ENCODE assay signal across 10 cellular contexts in the genomic region with DNA sequence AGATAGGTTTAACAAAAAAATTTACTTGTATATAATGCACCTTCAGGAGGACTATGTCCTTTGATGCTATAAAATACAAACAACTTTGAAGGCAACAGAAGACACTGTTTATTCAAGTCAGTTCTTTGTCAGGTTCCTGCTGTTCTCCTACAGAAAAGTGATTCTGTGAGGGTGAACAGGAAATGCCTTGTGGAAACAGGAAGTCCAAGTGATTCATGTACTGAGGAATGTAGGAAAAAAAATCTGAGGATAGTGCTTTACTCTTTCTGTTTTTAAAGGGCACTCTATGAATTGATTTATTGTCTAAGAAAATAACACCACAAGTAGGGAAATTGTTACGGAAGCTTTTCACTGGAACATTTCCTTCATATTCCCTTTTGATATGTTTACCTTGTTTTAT.
DNase-seq lines count a peak whose midpoint lies in the region; ATAC-seq, FAIRE-seq and TF ChIP-seq lines count a peak whose summit lies in the region.
"Had no signal": no experiment of that assay in that cellular context is flagged by ENCODE, and none has a peak within 500 bp of the region (broad histone marks: within the 10 kb centered on the region; RNA-seq: fewer than 3 reads in every experiment).

No MANE protein-coding gene starts in this region.

- H3K4me1 Mint-ChIP-seq in CD4-positive, alpha-beta T cell (ENCODE audit: low read depth): no peaks in the 10 kb centered on the region
- H3K4me1 Mint-ChIP-seq in activated CD4-positive, alpha-beta T cell treated with anti-CD3 and anti-CD28 coated beads for 36 hours: no peaks in the 10 kb centered on the region

- CTCF ChIA-PET in IMR-90 (lab: Yijun Ruan, JAX): no interaction called here
- CTCF ChIA-PET in CD4-positive, alpha-beta T cell (lab: Charles Lee): no interaction called here
- CTCF ChIA-PET in activated CD4-positive, alpha-beta T cell treated with anti-CD3 and anti-CD28 coated beads for 36 hours (lab: Charles Lee): interaction anchor here (1.3 kb wide), 1 partner anchor 315 kb away, joined by 3 read pairs; no protein-coding TSS in a partner anchor

- no peaks in the 10 kb centered on the region for H3K27me3 Mint-ChIP-seq in CD4-positive, alpha-beta T cell
- H3K27me3 Mint-ChIP-seq in activated CD4-positive, alpha-beta T cell treated with anti-CD3 and anti-CD28 coated beads for 36 hours: peaks cover 3% of the 10 kb centered on the region

- WGBS in IMR-90 (ENCODE audit: extremely low coverage in 2 of 2, insufficient read length in 1 of 2), 2 experiments: no CpG with 5 or more reads among the region's 1 CpG

- peak overlapping the region; percentile 26; the same call in 1 of the 2 replicates for H2BK120ac ChIP-seq in IMR-90 (ENCODE audit: low read depth, low read length)

- peak; percentile 79 for ATAC-seq in IMR-90 (ENCODE audit: low read depth)
- ATAC-seq in GM18505 (IDR thresholded peaks at IDR 0.05; ENCODE audit: unreplicated experiment): no peak
- ATAC-seq in CD4-positive, alpha-beta T cell (ENCODE audit: poor library complexity): no peak
- no peak for ATAC-seq in activated CD4-positive, alpha-beta T cell treated with anti-CD3 and anti-CD28 coated beads for 36 hours

- H3K9me1 ChIP-seq in IMR-90 (ENCODE audit: insufficient read depth, low read length): no peaks in the 10 kb centered on the region

- dilution Hi-C loops in IMR-90 (cut with HindIII; ENCODE audit: low sequenced_read_pairs, unreplicated experiment): no loop called here

- BruUV-seq in IMR-90 (replicated peaks; lab: Mats Ljungman, UMichigan): no TSS peak

- no peak overlapping the region for H3K23ac ChIP-seq in IMR-90 (ENCODE audit: low read depth, low read length)

- H2BK20ac ChIP-seq in IMR-90 (ENCODE audit: low read depth, low read length): no peak overlapping the region

- H4K91ac ChIP-seq in IMR-90 (ENCODE audit: insufficient read depth, low read depth, low read length): no peak overlapping the region

- no peak for TF ChIP-seq RAD21 in IMR-90 (IDR thresholded peaks at IDR 0.05; ENCODE audit: low read length)

- no peak overlapping the region for H3K4me3 Mint-ChIP-seq in CD4-positive, alpha-beta T cell
- H3K4me3 Mint-ChIP-seq in activated CD4-positive, alpha-beta T cell treated with anti-CD3 and anti-CD28 coated beads for 36 hours: no peak overlapping the region

- peak overlapping the region in 1 of 2 experiments; percentile 17; a peak in 1 of 4 replicates for H4K8ac ChIP-seq in IMR-90 (ENCODE audit: low read depth in 2 of 2, low read length in 2 of 2)

- no peak overlapping the region for H3K27ac Mint-ChIP-seq in CD4-positive, alpha-beta T cell
- H3K27ac Mint-ChIP-seq in activated CD4-positive, alpha-beta T cell treated with anti-CD3 and anti-CD28 coated beads for 36 hours: no peak overlapping the region

- H2AK5ac ChIP-seq in IMR-90 (ENCODE audit: low read depth, low read length): no peak overlapping the region

- in situ Hi-C loops in IMR-90 (cut with MboI; ENCODE audit: low sequenced_read_pairs) (loop anchor here (10.0 kb wide), 1 partner anchor 313 kb away; no protein-coding TSS in a partner anchor), GM13976 (cut with MboI; ENCODE audit: low sequenced_read_pairs, unreplicated experiment) (no loop called here)

- no peak overlapping the region for H3K9ac ChIP-seq in IMR-90 (ENCODE audit: low read depth, low read length)

- H3K27me3 ChIP-seq in IMR-90 (ENCODE audit: control insufficient read depth, insufficient read depth, low read length): no peaks in the 10 kb centered on the region
- H3K27me3 ChIP-seq in bronchial epithelial cell (ENCODE audit: control insufficient read depth, insufficient read depth, low read length): no peaks in the 10 kb centered on the region
- no peaks in the 10 kb centered on the region for H3K27me3 ChIP-seq in CD4-positive, alpha-beta T cell (ENCODE audit: control insufficient read depth, insufficient read depth, low read length)

- no peaks in the 10 kb centered on the region for H3K9me3 ChIP-seq in IMR-90 (ENCODE audit: control insufficient read depth, insufficient read depth, low read length)
- H3K9me3 ChIP-seq in CD4-positive, alpha-beta T cell (ENCODE audit: control insufficient read depth, low read length): no peaks in the 10 kb centered on the region

- H3K4me1 ChIP-seq in IMR-90 (ENCODE audit: control insufficient read depth, insufficient read depth, low read length): no peaks in the 10 kb centered on the region

- H3K9me3 Mint-ChIP-seq in CD4-positive, alpha-beta T cell: no peaks in the 10 kb centered on the region
- no peaks in the 10 kb centered on the region for H3K9me3 Mint-ChIP-seq in activated CD4-positive, alpha-beta T cell treated with anti-CD3 and anti-CD28 coated beads for 36 hours (ENCODE audit: low read depth)

- H2BK5ac ChIP-seq in IMR-90 (ENCODE audit: low read depth, low read length, poor library complexity, severe bottlenecking): peak overlapping the region; percentile 79

- H3K4me3 ChIP-seq in AG09309 (ENCODE audit: control insufficient read depth, low read depth, low read length): no peak overlapping the region
- H3K4me3 ChIP-seq in IMR-90 (ENCODE audit: insufficient read depth, low read depth, low read length): no peak overlapping the region
- H3K4me3 ChIP-seq in bronchial epithelial cell (ENCODE audit: low read depth, low read length): no peak overlapping the region

- H3K36me3 Mint-ChIP-seq in CD4-positive, alpha-beta T cell (ENCODE audit: low read depth): no peaks in the 10 kb centered on the region
- H3K36me3 Mint-ChIP-seq in activated CD4-positive, alpha-beta T cell treated with anti-CD3 and anti-CD28 coated beads for 36 hours (ENCODE audit: low read depth): no peaks in the 10 kb centered on the region

- TF ChIP-seq CTCF in AG09309 (IDR thresholded peaks at IDR 0.05; ENCODE audit: control insufficient read depth, insufficient read depth, low read depth, low read length, missing control alignments) (no peak), IMR-90 (conservative IDR thresholded peaks at IDR 0.05; ENCODE audit: low read depth, low read length) (no peak), bronchial epithelial cell (IDR thresholded peaks at IDR 0.05; ENCODE audit: insufficient read depth, low read length, severe bottlenecking) (no peak), GM13976 (IDR thresholded peaks at IDR 0.05; ENCODE audit: borderline replicate concordance, control extremely low read depth, extremely low read depth, insufficient read depth, missing control alignments) (no peak)
- no peak for TF ChIP-seq CTCF in CD4-positive, alpha-beta T cell (IDR thresholded peaks at IDR 0.05)

- no peak overlapping the region for H2BK15ac ChIP-seq in IMR-90 (ENCODE audit: low read depth, low read length)

- no peak overlapping the region for H3K56ac ChIP-seq in IMR-90 (ENCODE audit: extremely low read depth, insufficient read depth, low read length)

- no peak overlapping the region for H2AFZ ChIP-seq in IMR-90 (replicated peaks; ENCODE audit: low read length, poor library complexity)

- no peak for TF ChIP-seq POLR2A in IMR-90 (IDR thresholded peaks at IDR 0.05; ENCODE audit: low read depth, low read length)
- no peak for TF ChIP-seq POLR2A in GM18505 (IDR thresholded peaks at IDR 0.05; ENCODE audit: borderline replicate concordance, extremely low read depth, insufficient read depth, insufficient read length)

- H3K79me1 ChIP-seq in IMR-90 (ENCODE audit: low read depth in 1 of 2, low read length in 2 of 2): no peaks in the 10 kb centered on the region; a peak in 1 of 4 replicates

- no peak overlapping the region for H2AK9ac ChIP-seq in IMR-90 (replicated peaks; ENCODE audit: low read depth, low read length, poor library complexity)

- no peak overlapping the region for H3K4ac ChIP-seq in IMR-90 (ENCODE audit: low read depth, low read length)

- H3K36me3 ChIP-seq in IMR-90 (ENCODE audit: control insufficient read depth, insufficient read depth, low read length) (no peaks in the 10 kb centered on the region), bronchial epithelial cell (ENCODE audit: control insufficient read depth, insufficient read depth, low read length) (no peaks in the 10 kb centered on the region)

- H4K5ac ChIP-seq in IMR-90 (ENCODE audit: low read depth, low read length): no peak overlapping the region

- H3K18ac ChIP-seq in IMR-90 (ENCODE audit: low read depth, low read length): no peak overlapping the region

- H3K27ac ChIP-seq in IMR-90 (ENCODE audit: insufficient read depth, low read length): no peak overlapping the region
- H3K27ac ChIP-seq in CD4-positive, alpha-beta T cell (ENCODE audit: low read depth, low read length): no peak overlapping the region

- peak; percentile 20 for DNase-seq in AG09309 (ENCODE audit: low read depth)
- DNase-seq in IMR-90: peak; percentile 80
- DNase-seq in bronchial epithelial cell (ENCODE audit: low read depth): peak; percentile 77
- peak; percentile 53 for DNase-seq in left kidney (ENCODE audit: low read depth, low spot score)
- DNase-seq in CD4-positive, alpha-beta T cell: no peak
- DNase-seq in activated CD4-positive, alpha-beta T cell treated with anti-CD3 and anti-CD28 coated beads for 36 hours: no peak
- DNase-seq in GM13976 (ENCODE audit: low spot score): no peak
- DNase-seq: activated effector memory CD4-positive, alpha-beta T cell treated with Interleukin-2 at 50 U/mL for 16 hours; erythroblast had no signal

- POLR2A ChIA-PET in IMR-90 (lab: Charles Lee; ENCODE audit: unreplicated experiment): no interaction called here
- POLR2A ChIA-PET in CD4-positive, alpha-beta T cell (lab: Charles Lee): no interaction called here
- POLR2A ChIA-PET in activated CD4-positive, alpha-beta T cell treated with anti-CD3 and anti-CD28 coated beads for 36 hours (lab: Charles Lee): no interaction called here

- H3K14ac ChIP-seq in IMR-90 (replicated peaks; ENCODE audit: low read depth, low read length): no peak overlapping the region

- H3K4me2 ChIP-seq in IMR-90 (ENCODE audit: low read depth, low read length): no peak overlapping the region

- intact Hi-C loops in IMR-90 (cut with micrococcal nuclease): loop anchor here (5.0 kb wide), 1 partner anchor 440 kb away; no protein-coding TSS in a partner anchor
- intact Hi-C loops in CD4-positive, alpha-beta T cell (cut with DNase I, micrococcal nuclease): loop anchor here in 1 of 2 experiments (5.0 to 10.0 kb wide), 2 partner anchors 983 to 1775 kb away; no protein-coding TSS in a partner anchor
- intact Hi-C loops in activated CD4-positive, alpha-beta T cell treated with anti-CD3 and anti-CD28 coated beads for 36 hours (cut with DNase I, micrococcal nuclease): loop anchor here (2.0 to 5.0 kb wide), 4 partner anchors 77 to 987 kb away; no protein-coding TSS in a partner anchor

- FAIRE-seq in bronchial epithelial cell (lab: Jason Lieb, UNC): no peak

- no peaks in the 10 kb centered on the region for H4K20me1 ChIP-seq in IMR-90 (ENCODE audit: insufficient read depth, low read length)

TF ChIP-seq in IMR-90, 13 proteins besides CTCF, POLR2A, EP300 and RAD21 (continues in another document):
- TF ChIP-seq MAZ (IDR thresholded peaks at IDR 0.05; ENCODE audit: borderline replicate concordance, low read depth, low read length) (no peak), CEBPB (IDR thresholded peaks at IDR 0.05; ENCODE audit: low read depth, low read length) (no peak), SMC3 (IDR thresholded peaks at IDR 0.05; ENCODE audit: low read depth, low read length) (no peak), MAFK (IDR thresholded peaks at IDR 0.05; ENCODE audit: low read depth, low read length) (no peak), FOS (IDR thresholded peaks at IDR 0.05; ENCODE audit: low read depth, low read length) (peak; percentile 29; the same call in 1 of the 2 replicates), BHLHE40 (IDR thresholded peaks at IDR 0.05; ENCODE audit: low read depth, low read length) (no peak)

Comparison
In these comparisons a context has a peak if more than half of its experiments do, and no peak if none do; other contexts are left out.
1. DNase-seq: peak in AG09309 (single experiment), IMR-90 (single experiment), bronchial epithelial cell (single experiment) and left kidney (single experiment); none in CD4-positive, alpha-beta T cell (0 of 10), activated CD4-positive, alpha-beta T cell treated with anti-CD3 and anti-CD28 coated beads for 36 hours (single experiment) and GM13976 (single experiment).